In genomic region chr1:2350911-2351655, GRCh38 we compare ENCODE assay signal across 13 cellular contexts.
"Had no signal": no experiment of that assay in that cellular context is flagged by ENCODE, and none has a peak within 500 bp of the region (broad histone marks: within the 10 kb centered on the region; RNA-seq: fewer than 3 reads in every experiment).

No MANE protein-coding gene starts in this region.

- H3K4me3 Mint-ChIP-seq: activated CD8-positive, alpha-beta T cell treated with anti-CD3 and anti-CD28 coated beads, Interleukin-2, amount 10 ng/mL, durations not matched to agents 7 days and 5 days; activated naive CD8-positive, alpha-beta T cell; immature natural killer cell; T-helper 2 cell treated with Interferon-gamma antibody and Interleukin-4, amounts not matched to agents 5 μg/mL and 100 μg/mL, for 36 hours had no signal

- H3K27me3 ChIP-seq: breast epithelium, dorsolateral prefrontal cortex, vagina had no signal

- DNase-seq: activated CD4-positive, alpha-beta T cell treated with anti-CD3 and anti-CD28 coated beads for 48 hours; activated CD8-positive, alpha-beta T cell treated with anti-CD3 and anti-CD28 coated beads, Interleukin-2, amount 10 ng/mL, durations not matched to agents 7 days and 5 days; activated effector memory CD4-positive, alpha-beta T cell treated with Interleukin-2 at 50 U/mL for 16 hours; immature natural killer cell; SJCRH30 had no signal

- H3K4me1 Mint-ChIP-seq: immature natural killer cell had no signal

- H3K9me3 Mint-ChIP-seq: immature natural killer cell; T-helper 2 cell treated with Interferon-gamma antibody and Interleukin-4, amounts not matched to agents 5 μg/mL and 100 μg/mL, for 36 hours had no signal

- H3K36me3 Mint-ChIP-seq: activated naive CD8-positive, alpha-beta T cell; immature natural killer cell had no signal

- H3K27ac Mint-ChIP-seq: activated CD8-positive, alpha-beta T cell treated with anti-CD3 and anti-CD28 coated beads, Interleukin-2, amount 10 ng/mL, durations not matched to agents 7 days and 5 days; activated naive CD8-positive, alpha-beta T cell; immature natural killer cell; T-helper 2 cell treated with Interferon-gamma antibody and Interleukin-4, amounts not matched to agents 5 μg/mL and 100 μg/mL, for 36 hours had no signal

- H3K27me3 Mint-ChIP-seq: activated naive CD8-positive, alpha-beta T cell had no signal

- H3K9me3 ChIP-seq: breast epithelium, prostate gland, SJCRH30, vagina had no signal

- H3K36me3 ChIP-seq: breast epithelium, prostate gland, SJCRH30, vagina had no signal

- ATAC-seq: activated CD8-positive, alpha-beta T cell treated with anti-CD3 and anti-CD28 coated beads, Interleukin-2, amount 10 ng/mL, durations not matched to agents 7 days and 5 days; esophagus mucosa; left lobe of liver had no signal

- H3K27ac ChIP-seq: breast epithelium, dorsolateral prefrontal cortex, prostate gland, SJCRH30, vagina had no signal

- H3K4me3 ChIP-seq: breast epithelium, dorsolateral prefrontal cortex, prostate gland, SJCRH30, vagina had no signal

- H3K4me1 ChIP-seq: breast epithelium, vagina had no signal
